1 cellular context compared by ENCODE assay signal in the genomic region with DNA sequence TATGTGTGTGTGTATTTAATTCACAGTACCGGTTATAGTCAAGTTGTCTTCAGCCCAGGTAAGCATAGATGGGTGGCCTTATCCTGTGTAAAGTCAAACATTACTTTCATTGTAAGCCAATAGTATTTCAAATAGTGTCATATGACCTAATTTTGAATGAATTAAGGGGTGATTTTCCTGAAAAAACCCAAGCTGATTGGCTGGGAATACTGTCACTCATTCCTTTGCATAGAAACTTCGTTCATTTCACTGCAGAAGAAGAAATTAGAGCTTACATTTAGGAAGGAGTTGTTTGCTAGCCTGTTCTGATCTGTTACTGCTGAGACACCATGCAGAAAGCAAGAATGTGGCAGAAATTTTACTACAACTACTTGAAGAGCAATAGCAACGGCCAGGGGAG.
TF ChIP-seq lines count a peak whose summit lies in the region.

No MANE protein-coding gene starts in this region.

TF ChIP-seq in GM23338, 12 proteins besides CTCF, POLR2A, EP300 and RAD21 (continued from another document):
- TF ChIP-seq ZNF462 (CRISPR knock-in tag; IDR thresholded peaks at IDR 0.05) (no peak), STAT1 (IDR thresholded peaks at IDR 0.05; ENCODE audit: unreplicated experiment) (no peak), EZH2 (IDR thresholded peaks at IDR 0.05; ENCODE audit: low read depth, unreplicated experiment) (no peak), EZH2phosphoT487 (IDR thresholded peaks at IDR 0.05; ENCODE audit: unreplicated experiment) (no peak), JUNB (IDR thresholded peaks at IDR 0.05; ENCODE audit: unreplicated experiment) (no peak), NANOG (IDR thresholded peaks at IDR 0.05; ENCODE audit: borderline replicate concordance) (no peak), ZNF331 (CRISPR knock-in tag; IDR thresholded peaks at IDR 0.05; ENCODE audit: low read depth) (no peak), ZNF114 (CRISPR knock-in tag; IDR thresholded peaks at IDR 0.05) (no peak)
- TF ChIP-seq, protein P1, sequence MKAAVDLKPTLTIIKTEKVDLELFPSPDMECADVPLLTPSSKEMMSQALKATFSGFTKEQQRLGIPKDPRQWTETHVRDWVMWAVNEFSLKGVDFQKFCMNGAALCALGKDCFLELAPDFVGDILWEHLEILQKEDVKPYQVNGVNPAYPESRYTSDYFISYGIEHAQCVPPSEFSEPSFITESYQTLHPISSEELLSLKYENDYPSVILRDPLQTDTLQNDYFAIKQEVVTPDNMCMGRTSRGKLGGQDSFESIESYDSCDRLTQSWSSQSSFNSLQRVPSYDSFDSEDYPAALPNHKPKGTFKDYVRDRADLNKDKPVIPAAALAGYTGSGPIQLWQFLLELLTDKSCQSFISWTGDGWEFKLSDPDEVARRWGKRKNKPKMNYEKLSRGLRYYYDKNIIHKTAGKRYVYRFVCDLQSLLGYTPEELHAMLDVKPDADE (IDR thresholded peaks at IDR 0.05): no peak
- TF ChIP-seq, protein P2, sequence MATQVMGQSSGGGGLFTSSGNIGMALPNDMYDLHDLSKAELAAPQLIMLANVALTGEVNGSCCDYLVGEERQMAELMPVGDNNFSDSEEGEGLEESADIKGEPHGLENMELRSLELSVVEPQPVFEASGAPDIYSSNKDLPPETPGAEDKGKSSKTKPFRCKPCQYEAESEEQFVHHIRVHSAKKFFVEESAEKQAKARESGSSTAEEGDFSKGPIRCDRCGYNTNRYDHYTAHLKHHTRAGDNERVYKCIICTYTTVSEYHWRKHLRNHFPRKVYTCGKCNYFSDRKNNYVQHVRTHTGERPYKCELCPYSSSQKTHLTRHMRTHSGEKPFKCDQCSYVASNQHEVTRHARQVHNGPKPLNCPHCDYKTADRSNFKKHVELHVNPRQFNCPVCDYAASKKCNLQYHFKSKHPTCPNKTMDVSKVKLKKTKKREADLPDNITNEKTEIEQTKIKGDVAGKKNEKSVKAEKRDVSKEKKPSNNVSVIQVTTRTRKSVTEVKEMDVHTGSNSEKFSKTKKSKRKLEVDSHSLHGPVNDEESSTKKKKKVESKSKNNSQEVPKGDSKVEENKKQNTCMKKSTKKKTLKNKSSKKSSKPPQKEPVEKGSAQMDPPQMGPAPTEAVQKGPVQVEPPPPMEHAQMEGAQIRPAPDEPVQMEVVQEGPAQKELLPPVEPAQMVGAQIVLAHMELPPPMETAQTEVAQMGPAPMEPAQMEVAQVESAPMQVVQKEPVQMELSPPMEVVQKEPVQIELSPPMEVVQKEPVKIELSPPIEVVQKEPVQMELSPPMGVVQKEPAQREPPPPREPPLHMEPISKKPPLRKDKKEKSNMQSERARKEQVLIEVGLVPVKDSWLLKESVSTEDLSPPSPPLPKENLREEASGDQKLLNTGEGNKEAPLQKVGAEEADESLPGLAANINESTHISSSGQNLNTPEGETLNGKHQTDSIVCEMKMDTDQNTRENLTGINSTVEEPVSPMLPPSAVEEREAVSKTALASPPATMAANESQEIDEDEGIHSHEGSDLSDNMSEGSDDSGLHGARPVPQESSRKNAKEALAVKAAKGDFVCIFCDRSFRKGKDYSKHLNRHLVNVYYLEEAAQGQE (IDR thresholded peaks at IDR 0.05; ENCODE audit: unreplicated experiment): no peak
